8 cellular contexts compared by ENCODE assay signal in the genomic region with DNA sequence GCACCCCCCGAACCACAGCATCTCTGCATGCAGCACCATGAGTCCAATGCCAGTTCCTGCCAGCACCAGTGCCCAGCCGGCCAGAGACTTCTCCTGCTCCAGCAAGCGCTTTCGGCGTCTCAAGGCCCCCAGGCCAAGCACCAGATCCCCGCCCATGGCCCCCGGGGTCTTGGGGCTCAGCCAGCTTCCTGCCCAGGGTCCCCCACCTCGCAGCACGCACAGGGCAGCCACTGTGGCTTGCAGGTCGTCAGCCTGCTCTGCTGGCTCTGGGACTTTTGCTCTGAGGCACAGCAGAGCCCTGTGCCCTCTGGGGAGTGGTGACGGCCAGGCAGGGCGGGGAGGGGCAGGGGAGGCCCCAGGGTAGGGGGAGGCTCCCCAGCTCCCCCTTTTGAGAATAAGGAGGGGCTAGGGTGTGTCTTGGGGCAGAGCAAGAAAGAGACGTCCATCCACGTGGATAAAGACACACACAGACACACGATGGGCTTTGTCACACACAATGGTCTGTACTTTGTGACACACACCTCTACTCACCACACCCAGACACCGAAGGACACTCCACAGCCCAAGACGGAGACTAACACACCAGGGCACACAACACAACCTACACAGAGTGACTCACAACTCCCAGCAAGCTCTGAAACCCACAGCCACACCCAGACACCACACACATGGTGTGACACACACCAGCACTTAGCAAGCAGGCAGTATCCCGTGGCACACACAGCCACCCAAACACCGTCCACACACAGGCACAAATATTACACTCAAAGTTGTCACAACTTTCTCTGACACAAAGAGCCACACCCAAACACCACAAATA. TPM values are rescaled to one million over a fixed set of nuclear protein-coding genes. Genes with fewer than 3 reads are reported as not detected.
DNase-seq lines count a peak whose midpoint lies in the region; ATAC-seq and TF ChIP-seq lines count a peak whose summit lies in the region.

A gene (minus strand): TSS at position 268 of the 820 bp plus-strand sequence. CDS start 112 bp downstream, at position 156.

- H3K9me3 Mint-ChIP-seq in T-cell = no peaks in the 10 kb centered on the region
- no peaks in the 10 kb centered on the region for H3K9me3 Mint-ChIP-seq in type B pancreatic cell

- H3K4me1 ChIP-seq in BLaER1 treated with 17β-estradiol and CSF1 and Interleukin-3, amounts not matched to agents 10 nM and 100 nM = peaks cover 78 to 94% (median 87%) of the 10 kb centered on the region in 10 experiments
- H3K4me1 ChIP-seq in mucosa of rectum (ENCODE audit: control insufficient read depth in 2 of 2, insufficient read depth in 2 of 2, low read length in 2 of 2) = peaks cover 64 to 70% of the 10 kb centered on the region in 2 donors

- peak within 1 kb of the TSS; percentile 70 to 84 (median 80) for H3K9ac ChIP-seq in BLaER1 treated with 17β-estradiol and CSF1 and Interleukin-3, amounts not matched to agents 10 nM and 100 nM
- peak within 1 kb of the TSS; percentile 75 to 87 for H3K9ac ChIP-seq in mucosa of rectum (ENCODE audit: low read depth in 1 of 2, low read length in 2 of 2)

- peaks cover 0 to 10% (median 0%) of the 10 kb centered on the region in 11 experiments; a peak in 8 of 22 replicates for H3K36me3 ChIP-seq in BLaER1 treated with 17β-estradiol and CSF1 and Interleukin-3, amounts not matched to agents 10 nM and 100 nM
- H3K36me3 ChIP-seq in mucosa of rectum (ENCODE audit: control insufficient read depth in 2 of 2, insufficient read depth in 2 of 2, low read length in 2 of 2) = no peaks in the 10 kb centered on the region

- H3K4me1 Mint-ChIP-seq in T-cell = peaks cover 82 to 87% (median 84%) of the 10 kb centered on the region in 3 donors
- peaks cover 44% of the 10 kb centered on the region for H3K4me1 Mint-ChIP-seq in type B pancreatic cell (ENCODE audit: unreplicated experiment)

- H3K4me3 ChIP-seq in BLaER1 treated with 17β-estradiol and CSF1 and Interleukin-3, amounts not matched to agents 10 nM and 100 nM = peak within 1 kb of the TSS; percentile 59 to 80 (median 64)
- H3K4me3 ChIP-seq in mucosa of rectum (ENCODE audit: low read length in 2 of 2) = peak within 1 kb of the TSS; percentile 71

- H3K27me3 Mint-ChIP-seq in T-cell (no peaks in the 10 kb centered on the region), type B pancreatic cell (peaks cover 5% of the 10 kb centered on the region)

- H3K36me3 Mint-ChIP-seq in T-cell (no peaks in the 10 kb centered on the region), type B pancreatic cell (no peaks in the 10 kb centered on the region)

- peak; percentile 49 for DNase-seq in HCEC 1CT
- peak in 27 of 34 experiments; percentile 19 to 60 (median 42) for DNase-seq in T-cell
- DNase-seq in activated naive CD8-positive, alpha-beta T cell treated with anti-CD3 and anti-CD28 coated beads, Interleukin-2, amount 50 U/mL, for 16 hours (ENCODE audit: low read depth, low spot score) = peak; percentile 32
- DNase-seq in type B pancreatic cell (ENCODE audit: extremely low spot score, unreplicated experiment) = no peak
- no peak for DNase-seq in ACHN

- H3K27ac Mint-ChIP-seq in T-cell = peak within 1 kb of the TSS; percentile 86 to 95
- peak within 1 kb of the TSS; percentile 74 for H3K27ac Mint-ChIP-seq in type B pancreatic cell

- ATAC-seq in T-cell (replicated peaks in 1 of 4) = peak; percentile 57 to 63 (median 60)
- ATAC-seq in GM21717 (IDR thresholded peaks at IDR 0.05; ENCODE audit: unreplicated experiment) = no peak

- CTCF ChIA-PET in T-cell (lab: Charles Lee) = no interaction called here

- H3K9me3 ChIP-seq in BLaER1 treated with 17β-estradiol and CSF1 and Interleukin-3, amounts not matched to agents 10 nM and 100 nM (replicated peaks in 1 of 11) = no peaks in the 10 kb centered on the region
- no peaks in the 10 kb centered on the region for H3K9me3 ChIP-seq in mucosa of rectum (ENCODE audit: control insufficient read depth in 2 of 2, low read length in 2 of 2)

- POLR2A ChIA-PET in T-cell (lab: Charles Lee) = interaction anchor here in 1 of 2 donors (0.6 kb wide), 1 partner anchor 131 kb away, joined by 3 read pairs; no protein-coding TSS in a partner anchor

- peak within 1 kb of the TSS; percentile 85 to 100 (median 93) for H3K4me2 ChIP-seq in BLaER1 treated with 17β-estradiol and CSF1 and Interleukin-3, amounts not matched to agents 10 nM and 100 nM

- in situ Hi-C loops in ACHN (cut with HindIII; ENCODE audit: low pct_ligation_motif_present, low pct_unique_long_range_greater_than_20kb, low sequenced_read_pairs) = no loop called here

- no peak for TF ChIP-seq CTCF in type B pancreatic cell (conservative IDR thresholded peaks at IDR 0.05)

- H4K20me1 ChIP-seq in BLaER1 treated with 17β-estradiol and CSF1 and Interleukin-3, amounts not matched to agents 10 nM and 100 nM = peaks cover 0 to 8% (median 0%) of the 10 kb centered on the region in 11 experiments; a peak in 2 of 22 replicates

- no peaks in the 10 kb centered on the region for H3K27me3 ChIP-seq in BLaER1 treated with 17β-estradiol and CSF1 and Interleukin-3, amounts not matched to agents 10 nM and 100 nM
- no peaks in the 10 kb centered on the region for H3K27me3 ChIP-seq in mucosa of rectum (ENCODE audit: control insufficient read depth in 2 of 2, insufficient read depth in 2 of 2, low read length in 2 of 2)

- H3K4me3 Mint-ChIP-seq in T-cell (peak within 1 kb of the TSS; percentile 73 to 83 (median 82)), type B pancreatic cell (peak within 1 kb of the TSS; percentile 57)

- H3K27ac ChIP-seq in BLaER1 treated with 17β-estradiol and CSF1 and Interleukin-3, amounts not matched to agents 10 nM and 100 nM = peak within 1 kb of the TSS; percentile 60 to 91 (median 81)
- H3K27ac ChIP-seq in mucosa of rectum (ENCODE audit: low read depth in 2 of 2, low read length in 2 of 2) = peak within 1 kb of the TSS; percentile 91 to 92

RNA-seq across cellular contexts. Expression of the gene that starts here (rescaled TPM):
- 10 to 100 TPM; 21.9 to 90.1 (median 37.6) TPM for total RNA-seq in T-cell
- total RNA-seq in type B pancreatic cell (ENCODE audit: low replicate concordance) = 1.6 and 7.7 TPM in 2 replicates

Comparison
In these comparisons a context has a peak if more than half of its experiments do, and no peak if none do; other contexts are left out.
1. DNase-seq: peak in HCEC 1CT (single experiment), T-cell (27 of 34) and activated naive CD8-positive, alpha-beta T cell treated with anti-CD3 and anti-CD28 coated beads, Interleukin-2, amount 50 U/mL, for 16 hours (single experiment); none in type B pancreatic cell (single experiment) and ACHN (single experiment).